Comparison of ENCODE assay signal across 11 cellular contexts in the genomic region with DNA sequence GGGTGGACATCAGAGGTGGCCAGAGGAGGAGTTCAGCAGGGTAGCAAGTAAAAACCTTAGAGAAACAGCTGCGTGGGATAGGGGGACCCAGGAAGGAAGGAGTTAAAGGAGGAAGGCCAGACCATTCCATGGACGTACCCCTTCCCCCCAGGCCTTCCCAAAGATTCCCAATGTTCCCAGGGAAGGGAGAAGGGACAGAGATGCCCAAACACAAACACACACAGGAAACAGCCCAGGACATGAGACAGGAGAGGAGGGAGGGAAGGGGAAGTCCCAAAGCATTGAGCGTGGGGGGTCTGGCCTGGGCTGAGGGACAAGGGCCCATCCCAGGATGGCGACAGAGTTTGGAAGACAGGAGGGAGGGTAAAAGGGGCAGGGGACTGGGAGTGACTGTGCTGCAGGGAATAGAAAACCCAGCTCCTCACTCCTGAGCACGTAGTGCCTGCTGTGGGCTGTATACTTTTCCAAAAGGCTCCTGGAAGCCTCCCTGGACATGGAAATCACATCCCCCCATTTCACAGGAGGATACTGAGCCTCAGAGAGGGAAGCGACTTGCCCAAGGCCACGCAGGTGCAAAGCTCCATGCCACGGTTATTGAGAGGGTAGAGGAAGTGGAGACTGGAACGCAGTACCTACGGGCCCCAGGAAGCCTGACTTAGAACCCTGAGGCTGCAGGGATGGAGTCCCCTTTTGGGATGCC. TPM values are rescaled to one million over a fixed set of nuclear protein-coding genes. Genes with fewer than 3 reads are reported as not detected.
DNase-seq lines count a peak whose midpoint lies in the region; ATAC-seq and TF ChIP-seq lines count a peak whose summit lies in the region.
"Had no signal": no experiment of that assay in that cellular context is flagged by ENCODE, and none has a peak within 500 bp of the region (broad histone marks: within the 10 kb centered on the region; RNA-seq: fewer than 3 reads in every experiment).

No MANE protein-coding gene starts in this region.

- intact Hi-C loops in Right ventricle myocardium inferior (cut with DNase I) (no loop called here), cardiac septum (cut with DNase I) (no loop called here)

- DNase-seq in Right ventricle myocardium inferior (ENCODE audit: missing footprints) = no peak
- DNase-seq in cardiac septum (ENCODE audit: low spot score) = no peak
- peak; percentile 58 for DNase-seq in epidermal melanocyte (ENCODE audit: insufficient read length, low spot score)
- no peak for DNase-seq in ecto neural progenitor cell (ENCODE audit: low spot score)
- no peak for DNase-seq in BE2C
- DNase-seq: MV-4-11 had no signal

- TF ChIP-seq CTCF in BE2C (IDR thresholded peaks at IDR 0.05; ENCODE audit: low read depth, low read length) = no peak

- peak overlapping the region; percentile 63 to 65 for H3K27ac ChIP-seq in mucosa of rectum (ENCODE audit: low read depth in 2 of 2, low read length in 2 of 2)
- H3K27ac ChIP-seq: C4-2B had no signal

- H3K4me3 ChIP-seq in mucosa of rectum (ENCODE audit: low read length in 2 of 2) (peak overlapping the region; percentile 55 to 59), BE2C (ENCODE audit: low read depth, low read length) (no peak overlapping the region)

- peak overlapping the region; percentile 47 to 57 for H3K9ac ChIP-seq in mucosa of rectum (ENCODE audit: low read depth in 1 of 2, low read length in 2 of 2)

- no peaks in the 10 kb centered on the region for H3K4me1 ChIP-seq in mucosa of rectum (ENCODE audit: control insufficient read depth in 2 of 2, insufficient read depth in 2 of 2, low read length in 2 of 2)
- no peaks in the 10 kb centered on the region for H3K4me1 ChIP-seq in BE2C

- H3K9me3 ChIP-seq in mucosa of rectum (ENCODE audit: control insufficient read depth in 2 of 2, low read length in 2 of 2) (peaks cover 0 to 3% of the 10 kb centered on the region in 2 donors), BE2C (no peaks in the 10 kb centered on the region)

- ATAC-seq in Right ventricle myocardium inferior (peak; percentile 23), HG03432 (IDR thresholded peaks at IDR 0.05; ENCODE audit: unreplicated experiment) (no peak), GM18868 (IDR thresholded peaks at IDR 0.05; ENCODE audit: unreplicated experiment) (no peak)

- H3K36me3 ChIP-seq in mucosa of rectum (ENCODE audit: control insufficient read depth in 2 of 2, insufficient read depth in 2 of 2, low read length in 2 of 2) (peaks cover 0 to 5% of the 10 kb centered on the region in 2 donors), BE2C (no peaks in the 10 kb centered on the region; the same call in 1 of the 2 replicates)

- H3K27me3 ChIP-seq in mucosa of rectum (ENCODE audit: control insufficient read depth in 2 of 2, insufficient read depth in 2 of 2, low read length in 2 of 2) (peaks cover 3 to 6% of the 10 kb centered on the region in 2 donors), BE2C (peaks cover 23% of the 10 kb centered on the region)

RNA-seq across cellular contexts. Expression of gene SYDE1, which starts 1.1 kb away (rescaled TPM):
- total RNA-seq in Right ventricle myocardium inferior = 15.7 TPM
- total RNA-seq in cardiac septum = 16.4 TPM
- polyA plus RNA-seq in BE2C (2012; ENCODE audit: insufficient read depth, insufficient read length, low read depth) = 6.4 TPM
- polyA plus RNA-seq: neural cell had no signal

RNA-seq across cellular contexts. Expression of gene OR1I1, which starts 26.3 kb away (rescaled TPM):
- total RNA-seq in Right ventricle myocardium inferior = not detected
- not detected for total RNA-seq in cardiac septum
- polyA plus RNA-seq in BE2C (2012; ENCODE audit: insufficient read depth, insufficient read length, low read depth) = not detected
- polyA plus RNA-seq: neural cell had no signal

RNA-seq across cellular contexts. Expression of gene CASP14, which starts 59.0 kb away (rescaled TPM):
- total RNA-seq in Right ventricle myocardium inferior = not detected
- total RNA-seq in cardiac septum = not detected
- not detected for polyA plus RNA-seq in BE2C (2012; ENCODE audit: insufficient read depth, insufficient read length, low read depth)
- polyA plus RNA-seq: neural cell had no signal
